Comparison of ENCODE assay signal across 1 cellular context in genomic region chr10:85407093-85407492, GRCh38.
TF ChIP-seq lines count a peak whose summit lies in the region.

No MANE protein-coding gene starts in this region.

TF ChIP-seq in WTC11, 78 proteins besides CTCF, POLR2A, EP300 and RAD21 (continued from another document):
- TF ChIP-seq ZNF281 (CRISPR knock-in tag; IDR thresholded peaks at IDR 0.05) (no peak), ZNF423 (CRISPR knock-in tag; IDR thresholded peaks at IDR 0.05) (peak; percentile 5; the same call in 1 of the 2 replicates), ETV6 (CRISPR knock-in tag; IDR thresholded peaks at IDR 0.05) (peak; percentile 34; the same call in 1 of the 2 replicates), GRHL2 (CRISPR knock-in tag; IDR thresholded peaks at IDR 0.05; ENCODE audit: insufficient replicate concordance, severe bottlenecking) (no peak), NR2C2 (CRISPR knock-in tag; IDR thresholded peaks at IDR 0.05) (no peak), ERG (CRISPR knock-in tag; IDR thresholded peaks at IDR 0.05) (no peak)
